Comparison of ENCODE assay signal across 12 cellular contexts in the genomic region with DNA sequence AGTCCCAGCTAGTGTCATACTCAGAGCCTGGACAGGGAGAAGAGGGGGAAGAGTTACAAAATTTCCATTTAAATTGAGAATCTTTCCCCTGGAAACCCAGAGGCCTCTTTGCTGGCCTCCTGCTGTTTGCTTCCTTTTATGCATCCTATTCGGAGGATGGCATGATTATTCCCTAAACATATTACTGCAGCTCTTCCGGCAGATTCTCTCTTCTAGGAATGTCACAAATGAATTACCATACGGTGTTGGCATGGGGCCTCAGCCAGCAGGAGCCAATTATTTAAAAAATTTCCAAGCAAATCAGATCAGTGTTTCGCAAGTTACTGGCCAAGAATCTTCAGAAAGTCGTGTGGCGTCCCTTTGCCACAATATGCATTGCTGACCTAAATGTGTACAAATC.
"Had no signal": no experiment of that assay in that cellular context is flagged by ENCODE, and none has a peak within 500 bp of the region (broad histone marks: within the 10 kb centered on the region; RNA-seq: fewer than 3 reads in every experiment).

No MANE protein-coding gene starts in this region.

- H3K4me1 ChIP-seq: right atrium auricular region, transverse colon had no signal

- FAIRE-seq: endometrium, small intestine had no signal

- H3K36me3 ChIP-seq: brain microvascular endothelial cell, heart left ventricle, right atrium auricular region, transverse colon had no signal

- H3K4me3 ChIP-seq: heart left ventricle, right atrium auricular region, transverse colon had no signal

- DNase-seq: activated effector memory CD4-positive, alpha-beta T cell treated with Interleukin-2 at 50 U/mL for 16 hours; activated T-cell treated with anti-CD3 and anti-CD28 coated beads, Interleukin-2, amount 50 U/mL, for 1 hour; amniotic stem cell; brain microvascular endothelial cell; foreskin melanocyte; heart left ventricle; left ventricle myocardium superior; small intestine; SW 1271; transverse colon had no signal

- H3K27me3 ChIP-seq: brain microvascular endothelial cell, right atrium auricular region, transverse colon had no signal

- H3K27ac ChIP-seq: brain microvascular endothelial cell, heart left ventricle, right atrium auricular region, transverse colon had no signal
